In genomic region chr13:63880705-63881104, GRCh38 we compare ENCODE assay signal across 23 cellular contexts.
A peak's percentile ranks its signal among the peaks of the same experiment; 100 is the strongest.
DNase-seq lines count a peak whose midpoint lies in the region; ATAC-seq, FAIRE-seq and TF ChIP-seq lines count a peak whose summit lies in the region.
"Had no signal": no experiment of that assay in that cellular context is flagged by ENCODE, and none has a peak within 500 bp of the region (broad histone marks: within the 10 kb centered on the region; RNA-seq: fewer than 3 reads in every experiment).

No MANE protein-coding gene starts in this region.

- DNase-seq in frontal cortex (ENCODE audit: low spot score in 2 of 2) = no peak
- no peak for DNase-seq in AG08395 (ENCODE audit: low spot score)
- DNase-seq in D721Med (ENCODE audit: insufficient read length, low spot score) = no peak
- DNase-seq: 8988T; ACHN; AML-193; Caco-2; Calu3; CD4-positive, alpha-beta T cell; CD8-positive, alpha-beta T cell; DMS 273 treated with DMSO at 0.1 percent for 48 hours; DMS153; DMS53; DMS79; DND-41; EL; GF-D8 had no signal

- POLR2A ChIA-PET in HEK293 (lab: Yijun Ruan, JAX) = no interaction called here

- FAIRE-seq in frontal cortex (lab: Jason Lieb, UNC) = peak; percentile 36
- no peak for FAIRE-seq in D721Med (lab: Jason Lieb, UNC)
- FAIRE-seq: A204.1, GM12891 had no signal

- CTCF ChIA-PET in HEK293 (lab: Yijun Ruan, JAX) = no interaction called here

- TF ChIP-seq CTCF in HEK293 (tag by site-specific recombination; IDR thresholded peaks at IDR 0.05) (no peak), D721Med (IDR thresholded peaks at IDR 0.05; ENCODE audit: insufficient read depth, missing control alignments) (no peak)

- no peaks in the 10 kb centered on the region for H3K36me3 ChIP-seq in HEK293 (ENCODE audit: control insufficient read depth in 2 of 2, insufficient read depth in 1 of 2, low read length in 2 of 2)
- H3K36me3 ChIP-seq: BLaER1 treated with 17β-estradiol and CSF1 and Interleukin-3, amounts not matched to agents 10 nM and 100 nM had no signal

- no peak overlapping the region for H3K27ac ChIP-seq in HEK293 (ENCODE audit: extremely low read depth, low read depth, low read length)
- H3K27ac ChIP-seq: BLaER1 treated with 17β-estradiol and CSF1 and Interleukin-3, amounts not matched to agents 10 nM and 100 nM; C4-2B had no signal

- H3K4me3 ChIP-seq in HEK293 (ENCODE audit: low read depth, low read length) = no peak overlapping the region
- H3K4me3 ChIP-seq: BLaER1 treated with 17β-estradiol and CSF1 and Interleukin-3, amounts not matched to agents 10 nM and 100 nM had no signal

- H3K9me3 ChIP-seq in HEK293 (ENCODE audit: control insufficient read depth, insufficient read depth, low read depth, low read length) = no peaks in the 10 kb centered on the region
- H3K9me3 ChIP-seq: Caco-2 had no signal

- no peak for ATAC-seq in GM18511 (IDR thresholded peaks at IDR 0.05; ENCODE audit: unreplicated experiment)
- ATAC-seq: CD8-positive, alpha-beta T cell had no signal

- H3K4me1 ChIP-seq in HEK293 (ENCODE audit: control insufficient read depth, insufficient read depth, low read length) = no peaks in the 10 kb centered on the region
- H3K4me1 ChIP-seq: BLaER1 treated with 17β-estradiol and CSF1 and Interleukin-3, amounts not matched to agents 10 nM and 100 nM; Caco-2 had no signal

TF ChIP-seq in HEK293, 187 proteins besides CTCF, POLR2A, EP300 and RAD21:
- TF ChIP-seq TCF7L2 (IDR thresholded peaks at IDR 0.05; ENCODE audit: borderline replicate concordance, low read depth, low read length) (peak; percentile 59; the same call in 1 of the 2 replicates), SETDB1 (IDR thresholded peaks at IDR 0.05; ENCODE audit: insufficient read length, low read length) (peak; percentile 91), ELK4 (IDR thresholded peaks at IDR 0.05; ENCODE audit: borderline replicate concordance, low read depth, low read length) (no peak), ZNF37A (tag by site-specific recombination; IDR thresholded peaks at IDR 0.05) (no peak)
